In the genomic region with DNA sequence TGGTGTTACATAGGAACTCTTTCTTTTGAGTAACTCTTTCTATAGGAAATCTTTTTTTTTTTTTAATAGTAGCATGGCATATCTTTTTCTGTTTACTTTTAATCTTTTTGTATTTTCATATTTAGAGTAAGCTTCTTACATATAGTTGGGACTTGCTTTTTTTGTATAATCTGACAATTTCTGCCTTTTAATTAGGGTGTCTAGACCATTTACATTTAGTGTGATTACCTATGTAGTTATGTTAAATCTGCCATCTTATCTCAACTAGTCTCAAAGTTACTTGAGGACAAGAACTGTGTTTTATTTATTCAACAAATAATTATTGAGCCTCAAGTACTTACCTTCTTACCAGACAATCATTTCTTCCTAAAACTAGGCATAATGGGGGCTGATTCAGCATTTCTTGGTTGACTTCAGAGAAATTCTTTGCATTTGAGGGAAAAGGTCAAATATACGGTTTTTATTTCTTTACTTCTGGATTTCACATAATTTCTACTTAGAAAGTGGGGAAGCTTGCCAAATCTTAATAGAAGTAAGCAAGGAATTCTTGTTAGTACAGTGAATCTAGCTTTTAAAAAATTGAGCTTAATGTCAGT, we compare ENCODE assay signal across 28 cellular contexts. TPM values are rescaled to one million over a fixed set of nuclear protein-coding genes. Genes with fewer than 3 reads are reported as not detected.
DNase-seq lines count a peak whose midpoint lies in the region; ATAC-seq, FAIRE-seq and TF ChIP-seq lines count a peak whose summit lies in the region.
"Had no signal": no experiment of that assay in that cellular context is flagged by ENCODE, and none has a peak within 500 bp of the region (broad histone marks: within the 10 kb centered on the region; RNA-seq: fewer than 3 reads in every experiment).

No MANE protein-coding gene starts in this region.

- H3K27me3 ChIP-seq in HepG2 (ENCODE audit: control insufficient read depth in 1 of 2, insufficient read depth in 2 of 2, low read length in 2 of 2) (no peaks in the 10 kb centered on the region), right lobe of liver (no peaks in the 10 kb centered on the region), K562 (ENCODE audit: control insufficient read depth in 2 of 2, insufficient read depth in 2 of 2, low read length in 2 of 2) (no peaks in the 10 kb centered on the region), ascending aorta (no peaks in the 10 kb centered on the region)
- H3K27me3 ChIP-seq: BE2C, BLaER1 had no signal

- H3K4me1 Mint-ChIP-seq in natural killer cell treated with Interleukin-12 subunit alpha and Interleukin-12 subunit beta and Interleukin-15 and Interleukin-18, amount 100 ng/mL, for 72 hours (ENCODE audit: low read depth in 2 of 2): peaks cover 2 to 6% of the 10 kb centered on the region in 2 donors
- H3K4me1 Mint-ChIP-seq in progenitor cell of endocrine pancreas (ENCODE audit: low read depth): peaks cover 2% of the 10 kb centered on the region
- H3K4me1 Mint-ChIP-seq: CD14-positive monocyte had no signal

- H3K27ac ChIP-seq in HepG2 (ENCODE audit: extremely low read length, insufficient read depth, low read length): no peak overlapping the region
- no peak overlapping the region for H3K27ac ChIP-seq in right lobe of liver
- no peak overlapping the region for H3K27ac ChIP-seq in K562 (ENCODE audit: extremely low read depth, low read depth, low read length)
- no peak overlapping the region for H3K27ac ChIP-seq in ascending aorta
- H3K27ac ChIP-seq: 22Rv1, BLaER1 had no signal

- peaks cover 1 to 8% of the 10 kb centered on the region in 2 experiments; a peak in 3 of 5 replicates for H3K36me3 ChIP-seq in HepG2 (replicated peaks in 1 of 2; ENCODE audit: control insufficient read depth in 1 of 2, insufficient read depth in 2 of 2, low read length in 2 of 2)
- no peaks in the 10 kb centered on the region for H3K36me3 ChIP-seq in right lobe of liver
- H3K36me3 ChIP-seq in K562 (ENCODE audit: control insufficient read depth, insufficient read depth, low read length): peaks cover 44% of the 10 kb centered on the region
- H3K36me3 ChIP-seq in ascending aorta: no peaks in the 10 kb centered on the region

- no peak overlapping the region for H3K27ac Mint-ChIP-seq in natural killer cell treated with Interleukin-12 subunit alpha and Interleukin-12 subunit beta and Interleukin-15 and Interleukin-18, amount 100 ng/mL, for 72 hours
- H3K27ac Mint-ChIP-seq in progenitor cell of endocrine pancreas: no peak overlapping the region
- H3K27ac Mint-ChIP-seq: CD14-positive monocyte; CD4-positive, alpha-beta memory T cell; CD4-positive, CD25-positive, alpha-beta regulatory T cell; CD8-positive, alpha-beta memory T cell had no signal

- in situ Hi-C loops in HepG2 (cut with HindIII; ENCODE audit: extremely low pct_ligation_motif_present, low pct_unique_long_range_greater_than_20kb) (no loop called here), K562 (cut with MboI) (no loop called here)

- FAIRE-seq in HepG2 (lab: Jason Lieb, UNC) (no peak), K562 (lab: Jason Lieb, UNC) (peak; percentile 29), frontal cortex (lab: Jason Lieb, UNC) (peak; percentile 17)
- FAIRE-seq: GM12878, GM12892, GM18507 had no signal

- TF ChIP-seq POLR2A in HepG2 (IDR thresholded peaks at IDR 0.05; ENCODE audit: insufficient read depth in 1 of 2, low read depth in 2 of 2, low read length in 2 of 2): no peak
- TF ChIP-seq POLR2A in right lobe of liver (IDR thresholded peaks at IDR 0.05): no peak
- no peak for TF ChIP-seq POLR2A in K562 (conservative IDR thresholded peaks at IDR 0.05)

- H3K4me2 ChIP-seq in HepG2 (ENCODE audit: low read depth, low read length) (no peak overlapping the region), K562 (ENCODE audit: insufficient read depth, low read length) (no peak overlapping the region)
- H3K4me2 ChIP-seq: BLaER1 had no signal

- BruUV-seq in HepG2 (replicated peaks; lab: Mats Ljungman, UMichigan) (no TSS peak), K562 (replicated peaks; lab: Mats Ljungman, UMichigan) (no TSS peak)

- no peaks in the 10 kb centered on the region for H3K27me3 Mint-ChIP-seq in natural killer cell treated with Interleukin-12 subunit alpha and Interleukin-12 subunit beta and Interleukin-15 and Interleukin-18, amount 100 ng/mL, for 72 hours
- no peaks in the 10 kb centered on the region for H3K27me3 Mint-ChIP-seq in progenitor cell of endocrine pancreas
- H3K27me3 Mint-ChIP-seq: CD4-positive, alpha-beta memory T cell; CD4-positive, CD25-positive, alpha-beta regulatory T cell; CD8-positive, alpha-beta memory T cell had no signal

- TF ChIP-seq CTCF in HepG2 (CRISPR knock-in tag; IDR thresholded peaks at IDR 0.05) (no peak), right lobe of liver (IDR thresholded peaks at IDR 0.05) (no peak), K562 (IDR thresholded peaks at IDR 0.05 in 2 of 3, conservative IDR thresholded peaks at IDR 0.05 in 1 of 3; ENCODE audit: insufficient read depth in 2 of 3, low read depth in 1 of 3, low read length in 3 of 3) (no peak), ascending aorta (IDR thresholded peaks at IDR 0.05) (no peak), progenitor cell of endocrine pancreas (IDR thresholded peaks at IDR 0.05; ENCODE audit: unreplicated experiment) (no peak)

- H3K4me3 ChIP-seq in HepG2 (replicated peaks in 1 of 3; ENCODE audit: insufficient read depth in 1 of 3, low read depth in 2 of 3, low read length in 3 of 3) (no peak overlapping the region), right lobe of liver (no peak overlapping the region), K562 (no peak overlapping the region), ascending aorta (no peak overlapping the region)
- H3K4me3 ChIP-seq: BLaER1, GM12878 had no signal

- POLR2A ChIA-PET in HepG2 (lab: Yijun Ruan, JAX) (no interaction called here), K562 (lab: Yijun Ruan, JAX) (no interaction called here)

- TF ChIP-seq RAD21 in HepG2 (CRISPR knock-in tag; IDR thresholded peaks at IDR 0.05): no peak
- TF ChIP-seq RAD21 in K562 (CRISPR knock-in tag; conservative IDR thresholded peaks at IDR 0.05 in 1 of 2, IDR thresholded peaks at IDR 0.05 in 1 of 2): no peak

- no peak for DNase-seq in HepG2 (ENCODE audit: low spot score)
- no peak for DNase-seq in right lobe of liver
- DNase-seq in K562 (ENCODE audit: extremely low read depth in 1 of 4, low spot score in 3 of 4): no peak
- no peak for DNase-seq in frontal cortex (ENCODE audit: low spot score in 2 of 2)
- DNase-seq in natural killer cell treated with Interleukin-12 subunit alpha and Interleukin-12 subunit beta and Interleukin-15 and Interleukin-18, amount 100 ng/mL, for 72 hours (ENCODE audit: low spot score): no peak
- DNase-seq in ascending aorta (ENCODE audit: low spot score in 2 of 2): no peak
- no peak for DNase-seq in progenitor cell of endocrine pancreas (ENCODE audit: low spot score, unreplicated experiment)
- DNase-seq: ACHN; AML-193; BE2C; C1 segment of cervical spinal cord; CD4-positive, alpha-beta memory T cell; CD4-positive, CD25-positive, alpha-beta regulatory T cell; CD8-positive, alpha-beta memory T cell; COR-L47; DMS 273 treated with DMSO at 0.1 percent for 48 hours; DMS153; DMS53; DMS79; DND-41; EL; GDM1 had no signal

- H3K4me3 Mint-ChIP-seq in natural killer cell treated with Interleukin-12 subunit alpha and Interleukin-12 subunit beta and Interleukin-15 and Interleukin-18, amount 100 ng/mL, for 72 hours: no peak overlapping the region
- no peak overlapping the region for H3K4me3 Mint-ChIP-seq in progenitor cell of endocrine pancreas (ENCODE audit: low read depth)
- H3K4me3 Mint-ChIP-seq: CD14-positive monocyte; CD4-positive, alpha-beta memory T cell; CD4-positive, CD25-positive, alpha-beta regulatory T cell; CD8-positive, alpha-beta memory T cell had no signal

- H3K36me3 Mint-ChIP-seq in natural killer cell treated with Interleukin-12 subunit alpha and Interleukin-12 subunit beta and Interleukin-15 and Interleukin-18, amount 100 ng/mL, for 72 hours: peaks cover 16% of the 10 kb centered on the region
- peaks cover 21% of the 10 kb centered on the region for H3K36me3 Mint-ChIP-seq in progenitor cell of endocrine pancreas (ENCODE audit: insufficient read depth)
- H3K36me3 Mint-ChIP-seq: CD4-positive, CD25-positive, alpha-beta regulatory T cell had no signal

- H3K4me1 ChIP-seq in HepG2 (ENCODE audit: insufficient read depth, low read length) (peaks cover 8% of the 10 kb centered on the region; the same call in 1 of the 2 replicates), right lobe of liver (no peaks in the 10 kb centered on the region), K562 (replicated peaks in 1 of 2; ENCODE audit: control insufficient read depth in 2 of 2, insufficient read depth in 2 of 2, low read length in 2 of 2) (no peaks in the 10 kb centered on the region), ascending aorta (no peaks in the 10 kb centered on the region)
- H3K4me1 ChIP-seq: BE2C, BLaER1 had no signal

- H3K9me3 ChIP-seq in HepG2 (ENCODE audit: low read length) (no peaks in the 10 kb centered on the region), right lobe of liver (no peaks in the 10 kb centered on the region), K562 (replicated peaks; ENCODE audit: control insufficient read depth, insufficient read depth, low read depth, low read length) (no peaks in the 10 kb centered on the region), ascending aorta (peaks cover 0 to 5% of the 10 kb centered on the region in 2 donors)
- H3K9me3 ChIP-seq: BE2C had no signal

- no peaks in the 10 kb centered on the region for H3K9me1 ChIP-seq in K562 (ENCODE audit: control insufficient read depth, insufficient read depth, low read length)

- H3K79me2 ChIP-seq in HepG2 (ENCODE audit: insufficient read depth, low read length) (no peaks in the 10 kb centered on the region), K562 (ENCODE audit: control insufficient read depth, insufficient read depth, low read length) (no peaks in the 10 kb centered on the region)

- no peaks in the 10 kb centered on the region for H4K20me1 ChIP-seq in HepG2 (ENCODE audit: insufficient read depth, low read length)
- no peaks in the 10 kb centered on the region for H4K20me1 ChIP-seq in K562 (replicated peaks; ENCODE audit: control insufficient read depth, insufficient read depth, low read length)
- H4K20me1 ChIP-seq: BLaER1 had no signal

- no peaks in the 10 kb centered on the region for H3K9me3 Mint-ChIP-seq in natural killer cell treated with Interleukin-12 subunit alpha and Interleukin-12 subunit beta and Interleukin-15 and Interleukin-18, amount 100 ng/mL, for 72 hours
- H3K9me3 Mint-ChIP-seq in progenitor cell of endocrine pancreas (ENCODE audit: low read depth): peaks cover 8% of the 10 kb centered on the region

- intact Hi-C loops in HepG2 (cut with micrococcal nuclease; ENCODE audit: unreplicated experiment) (no loop called here), right lobe of liver (cut with DNase I) (no loop called here), K562 (cut with micrococcal nuclease) (no loop called here), ascending aorta (cut with DNase I) (no loop called here)

- CTCF ChIA-PET in HepG2 (lab: Yijun Ruan, JAX; ENCODE audit: low intra/inter-chr PET ratio, low total read pairs): no interaction called here
- CTCF ChIA-PET in K562 (lab: Yijun Ruan, JAX; ENCODE audit: low intra/inter-chr PET ratio): no interaction called here

- TF ChIP-seq EP300 in HepG2 (IDR thresholded peaks at IDR 0.05; ENCODE audit: low read depth in 2 of 2, low read length in 2 of 2) (no peak), HepG2 (CRISPR knock-in tag; IDR thresholded peaks at IDR 0.05; ENCODE audit: borderline replicate concordance) (no peak), K562 (IDR thresholded peaks at IDR 0.05; ENCODE audit: low read length) (no peak)

- 100% methylated on average over 1 of the region's 1 CpG for WGBS in HepG2 (ENCODE audit: low lambda C conversion rate)
- 95% methylated on average over 1 of the region's 1 CpG for WGBS in right lobe of liver (ENCODE audit: insufficient coverage, low coverage, low lambda C conversion rate, missing lambda C conversion rate)
- WGBS in K562 (ENCODE audit: insufficient coverage, low coverage, missing lambda C conversion rate): 88% methylated on average over 1 of the region's 1 CpG

- H3K9ac ChIP-seq in HepG2 (ENCODE audit: insufficient read depth, low read depth, low read length) (no peak overlapping the region), K562 (ENCODE audit: insufficient read depth in 1 of 2, low read depth in 2 of 2, low read length in 2 of 2) (no peak overlapping the region)
- H3K9ac ChIP-seq: BLaER1 had no signal

- no peak overlapping the region for H2AFZ ChIP-seq in HepG2 (ENCODE audit: low read length)
- no peak overlapping the region for H2AFZ ChIP-seq in K562 (ENCODE audit: low read depth, low read length)

- ATAC-seq in HepG2 (no peak), right lobe of liver (no peak), K562 (no peak)
- ATAC-seq in natural killer cell treated with Interleukin-12 subunit alpha and Interleukin-12 subunit beta and Interleukin-15 and Interleukin-18, amount 100 ng/mL, for 72 hours: no peak
- ATAC-seq: GM12878 had no signal

RNA-seq across cellular contexts. Expression of a gene that starts 28.6 kb away (rescaled TPM):
- total RNA-seq in HepG2 (2016; rRNA removed; fragmentation: Illumina TruSeq; extraction: Trizol) (30.7 and 40.7 TPM in 2 replicates), right lobe of liver (1 to 10 TPM in 2 of 6 experiments, under 1 TPM in 3, not detected in 1; 0.22 to 1.8 (median 0.86) TPM), K562 (2014; rRNA removed) (43.9 and 46.4 TPM in 2 replicates), K562 (2014; rRNA removed; fragmentation: Illumina TruSeq; extraction: Trizol) (65.0 and 74.6 TPM in 2 replicates), K562 (2015; rRNA removed; fragmentation: Illumina TruSeq; extraction: Trizol) (52.4 and 55.4 TPM in 2 replicates), K562 (2021) (38.9 and 39.0 TPM in 2 replicates), frontal cortex (3.7 TPM), ascending aorta (not detected), progenitor cell of endocrine pancreas (9.1 and 9.7 TPM in 2 replicates)
- 23.9 and 26.6 TPM in 2 replicates for total RNA-seq in HepG2 (2016; cell fraction: cytosol; rRNA removed; fragmentation: Illumina TruSeq; extraction: Trizol; ENCODE audit: low read depth)
- 28.8 and 43.1 TPM in 2 replicates for total RNA-seq in HepG2 (2016; cell fraction: insoluble cytoplasmic fraction; rRNA removed; fragmentation: Illumina TruSeq; extraction: Trizol)
- total RNA-seq in HepG2 (2016; cell fraction: membrane; rRNA removed; fragmentation: Illumina TruSeq; extraction: Trizol): 27.2 and 33.0 TPM in 2 replicates
- total RNA-seq in HepG2 (2016; cell fraction: nucleus; rRNA removed; fragmentation: Illumina TruSeq; extraction: Trizol): 13.2 and 15.2 TPM in 2 replicates
- polyA plus RNA-seq in HepG2 (2011; rRNA removed) (2.3 and 4.8 TPM in 2 replicates), K562 (2011; rRNA removed) (25.9 and 35.3 TPM in 2 replicates), K562 (2014; fragmentation: Illumina TruSeq; extraction: Trizol) (78.2 and 94.1 TPM in 2 replicates), K562 (2014; fragmentation: Nextera tagmentation; extraction: Ambion mirVana) (10 to 100 TPM; 59.9 to 74.8 TPM), K562 (2014; rRNA removed) (54.5 and 74.2 TPM in 2 replicates)
- polyA plus RNA-seq in HepG2 (2011; cell fraction: cytosol; rRNA removed): 1.7 TPM in 2 replicates
- polyA plus RNA-seq in HepG2 (2011; cell fraction: nucleus; rRNA removed): 1.4 and 1.6 TPM in 2 replicates
- polyA plus RNA-seq in HepG2 (2012): 8.8 and 14.8 TPM in 2 replicates
- polyA plus RNA-seq in HepG2 (2016; cell fraction: cytosol; fragmentation: Illumina TruSeq; extraction: Trizol; ENCODE audit: low read depth): 20.8 and 21.2 TPM in 2 replicates
- polyA plus RNA-seq in HepG2 (2016; cell fraction: insoluble cytoplasmic fraction; fragmentation: Illumina TruSeq; extraction: Trizol; ENCODE audit: low read depth): 45.9 and 54.7 TPM in 2 replicates
- 31.4 and 32.2 TPM in 2 replicates for polyA plus RNA-seq in HepG2 (2016; cell fraction: membrane; fragmentation: Illumina TruSeq; extraction: Trizol; ENCODE audit: low read depth)
- polyA plus RNA-seq in HepG2 (2016; cell fraction: nucleus; fragmentation: Illumina TruSeq; extraction: Trizol; ENCODE audit: insufficient read depth, low read depth): 22.1 and 22.4 TPM in 2 replicates
- polyA minus RNA-seq in HepG2 (2011; rRNA and poly(A)+ RNA removed; ENCODE audit: low replicate concordance): 0.16 and 0.28 TPM in 2 replicates
- polyA minus RNA-seq in HepG2 (2011; cell fraction: cytosol; rRNA and poly(A)+ RNA removed): 3.8 and 4.7 TPM in 2 replicates
- 2.1 and 3.6 TPM in 2 replicates for polyA minus RNA-seq in HepG2 (2011; cell fraction: nucleus; rRNA and poly(A)+ RNA removed)
- total RNA-seq in K562 (2011; cell fraction: chromatin; rRNA removed; ENCODE audit: low replicate concordance): 9.7 and 28.6 TPM in 2 replicates
- total RNA-seq in K562 (2011; cell fraction: nucleolus; rRNA removed): 3.0 and 4.3 TPM in 2 replicates
- 10.0 and 12.1 TPM in 2 replicates for total RNA-seq in K562 (2011; cell fraction: nucleoplasm; rRNA removed)
- polyA plus RNA-seq in K562 (2011; cell fraction: cytosol; rRNA removed): 1.6 and 7.7 TPM in 2 replicates
- 4.1 and 7.2 TPM in 2 replicates for polyA plus RNA-seq in K562 (2011; cell fraction: nucleus; rRNA removed)
- 39.1 and 55.6 TPM in 2 replicates for polyA plus RNA-seq in K562 (2012)
- 34.8 and 51.6 TPM in 2 replicates for polyA minus RNA-seq in K562 (2011; rRNA and poly(A)+ RNA removed)
- 12.6 and 14.8 TPM in 2 replicates for polyA minus RNA-seq in K562 (2011; cell fraction: cytosol; rRNA and poly(A)+ RNA removed)
- 6.2 and 19.0 TPM in 2 replicates for polyA minus RNA-seq in K562 (2011; cell fraction: nucleus; rRNA and poly(A)+ RNA removed)
- 10 to 100 TPM; 13.5 to 18.2 TPM for total RNA-seq in natural killer cell treated with Interleukin-12 subunit alpha and Interleukin-12 subunit beta and Interleukin-15 and Interleukin-18, amount 100 ng/mL, for 72 hours
- total RNA-seq: CD4-positive, alpha-beta memory T cell had no signal
- polyA plus RNA-seq: CD14-positive monocyte had no signal
